3 cellular contexts compared by ENCODE assay signal in genomic region chr20:63465380-63466249, GRCh38.
TF ChIP-seq lines count a peak whose summit lies in the region.

No MANE protein-coding gene starts in this region.

TF ChIP-seq in HepG2, 621 proteins besides CTCF, POLR2A, EP300 and RAD21 (continues in another document):
- no peak for TF ChIP-seq ZBTB42 (CRISPR knock-in tag; IDR thresholded peaks at IDR 0.05)
- TF ChIP-seq YY1 (IDR thresholded peaks at IDR 0.05; ENCODE audit: insufficient read depth, insufficient replicate concordance, low read depth, low read length) = no peak
- TF ChIP-seq TEAD2 (CRISPR knock-in tag; IDR thresholded peaks at IDR 0.05) = no peak
- TF ChIP-seq EZH2 (conservative IDR thresholded peaks at IDR 0.05; ENCODE audit: low read depth, low read length) = 0 out of 2 replicates have a peak, but pooled peaks have one; percentile 15
- TF ChIP-seq, protein P1, sequence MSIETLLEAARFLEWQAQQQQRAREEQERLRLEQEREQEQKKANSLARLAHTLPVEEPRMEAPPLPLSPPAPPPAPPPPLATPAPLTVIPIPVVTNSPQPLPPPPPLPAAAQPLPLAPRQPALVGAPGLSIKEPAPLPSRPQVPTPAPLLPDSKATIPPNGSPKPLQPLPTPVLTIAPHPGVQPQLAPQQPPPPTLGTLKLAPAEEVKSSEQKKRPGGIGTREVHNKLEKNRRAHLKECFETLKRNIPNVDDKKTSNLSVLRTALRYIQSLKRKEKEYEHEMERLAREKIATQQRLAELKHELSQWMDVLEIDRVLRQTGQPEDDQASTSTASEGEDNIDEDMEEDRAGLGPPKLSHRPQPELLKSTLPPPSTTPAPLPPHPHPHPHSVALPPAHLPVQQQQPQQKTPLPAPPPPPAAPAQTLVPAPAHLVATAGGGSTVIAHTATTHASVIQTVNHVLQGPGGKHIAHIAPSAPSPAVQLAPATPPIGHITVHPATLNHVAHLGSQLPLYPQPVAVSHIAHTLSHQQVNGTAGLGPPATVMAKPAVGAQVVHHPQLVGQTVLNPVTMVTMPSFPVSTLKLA (IDR thresholded peaks at IDR 0.05) = no peak
- TF ChIP-seq CHD4 (IDR thresholded peaks at IDR 0.05; ENCODE audit: borderline replicate concordance, low read length) = no peak
- TF ChIP-seq, protein P2, sequence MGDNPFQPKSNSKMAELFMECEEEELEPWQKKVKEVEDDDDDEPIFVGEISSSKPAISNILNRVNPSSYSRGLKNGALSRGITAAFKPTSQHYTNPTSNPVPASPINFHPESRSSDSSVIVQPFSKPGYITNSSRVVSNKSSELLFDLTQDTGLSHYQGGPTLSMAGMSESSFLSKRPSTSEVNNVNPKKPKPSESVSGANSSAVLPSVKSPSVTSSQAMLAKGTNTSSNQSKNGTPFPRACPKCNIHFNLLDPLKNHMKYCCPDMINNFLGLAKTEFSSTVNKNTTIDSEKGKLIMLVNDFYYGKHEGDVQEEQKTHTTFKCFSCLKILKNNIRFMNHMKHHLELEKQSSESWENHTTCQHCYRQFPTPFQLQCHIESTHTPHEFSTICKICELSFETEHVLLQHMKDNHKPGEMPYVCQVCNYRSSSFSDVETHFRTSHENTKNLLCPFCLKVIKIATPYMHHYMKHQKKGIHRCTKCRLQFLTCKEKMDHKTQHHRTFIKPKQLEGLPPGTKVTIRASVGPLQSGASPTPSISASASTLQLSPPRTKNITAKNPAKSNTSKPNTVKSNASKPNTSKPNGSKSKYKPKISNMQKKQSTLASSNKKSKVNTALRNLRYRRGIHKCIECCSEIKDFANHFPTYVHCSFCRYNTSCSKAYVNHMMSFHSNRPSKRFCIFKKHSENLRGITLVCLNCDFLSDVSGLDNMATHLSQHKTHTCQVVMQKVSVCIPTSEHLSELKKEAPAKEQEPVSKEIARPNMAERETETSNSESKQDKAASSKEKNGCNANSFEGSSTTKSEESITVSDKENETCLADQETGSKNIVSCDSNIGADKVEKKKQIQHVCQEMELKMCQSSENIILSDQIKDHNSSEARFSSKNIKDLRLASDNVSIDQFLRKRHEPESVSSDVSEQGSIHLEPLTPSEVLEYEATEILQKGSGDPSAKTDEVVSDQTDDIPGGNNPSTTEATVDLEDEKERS (CRISPR knock-in tag; IDR thresholded peaks at IDR 0.05) = no peak
- TF ChIP-seq PHF8 (CRISPR knock-in tag; IDR thresholded peaks at IDR 0.05) = no peak
- no peak for TF ChIP-seq NCOA2 (CRISPR knock-in tag; IDR thresholded peaks at IDR 0.05)
- no peak for TF ChIP-seq STAG1 (CRISPR knock-in tag; IDR thresholded peaks at IDR 0.05)
- no peak for TF ChIP-seq CBFB (CRISPR knock-in tag; IDR thresholded peaks at IDR 0.05)
- no peak for TF ChIP-seq KDM4B (CRISPR knock-in tag; IDR thresholded peaks at IDR 0.05)
- TF ChIP-seq KLF16 (CRISPR knock-in tag; IDR thresholded peaks at IDR 0.05) = no peak
- TF ChIP-seq GABPA (IDR thresholded peaks at IDR 0.05; ENCODE audit: low read depth, low read length) = 0 out of 2 replicates have a peak, but pooled peaks have one; percentile 9
- TF ChIP-seq GABPA (CRISPR knock-in tag; IDR thresholded peaks at IDR 0.05; ENCODE audit: low read depth) = no peak
- no peak for TF ChIP-seq ZNF224 (CRISPR knock-in tag; IDR thresholded peaks at IDR 0.05)
- TF ChIP-seq CREB1 (IDR thresholded peaks at IDR 0.05) = no peak
- TF ChIP-seq CREB1 (CRISPR knock-in tag; IDR thresholded peaks at IDR 0.05) = no peak
- TF ChIP-seq DNMT1 (CRISPR knock-in tag; IDR thresholded peaks at IDR 0.05) = peak; percentile 24; the same call in 1 of the 2 replicates
- TF ChIP-seq ZNF879 (CRISPR knock-in tag; IDR thresholded peaks at IDR 0.05) = no peak
- TF ChIP-seq ZNF326 (CRISPR knock-in tag; IDR thresholded peaks at IDR 0.05; ENCODE audit: borderline replicate concordance) = no peak
- no peak for TF ChIP-seq JUNB (CRISPR knock-in tag; IDR thresholded peaks at IDR 0.05; ENCODE audit: borderline replicate concordance)
- TF ChIP-seq MEIS2 (CRISPR knock-in tag; IDR thresholded peaks at IDR 0.05) = no peak
- no peak for TF ChIP-seq ZMAT3 (CRISPR knock-in tag; conservative IDR thresholded peaks at IDR 0.05)
- TF ChIP-seq ARID2 (CRISPR knock-in tag; IDR thresholded peaks at IDR 0.05; ENCODE audit: borderline replicate concordance) = no peak

TF ChIP-seq in WTC11, 78 proteins besides CTCF, POLR2A, EP300 and RAD21 (continues in another document):
- TF ChIP-seq, protein P3, sequence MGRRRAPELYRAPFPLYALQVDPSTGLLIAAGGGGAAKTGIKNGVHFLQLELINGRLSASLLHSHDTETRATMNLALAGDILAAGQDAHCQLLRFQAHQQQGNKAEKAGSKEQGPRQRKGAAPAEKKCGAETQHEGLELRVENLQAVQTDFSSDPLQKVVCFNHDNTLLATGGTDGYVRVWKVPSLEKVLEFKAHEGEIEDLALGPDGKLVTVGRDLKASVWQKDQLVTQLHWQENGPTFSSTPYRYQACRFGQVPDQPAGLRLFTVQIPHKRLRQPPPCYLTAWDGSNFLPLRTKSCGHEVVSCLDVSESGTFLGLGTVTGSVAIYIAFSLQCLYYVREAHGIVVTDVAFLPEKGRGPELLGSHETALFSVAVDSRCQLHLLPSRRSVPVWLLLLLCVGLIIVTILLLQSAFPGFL (CRISPR knock-in tag; IDR thresholded peaks at IDR 0.05; ENCODE audit: borderline replicate concordance) = no peak
- TF ChIP-seq CDX4 (CRISPR knock-in tag; IDR thresholded peaks at IDR 0.05; ENCODE audit: borderline replicate concordance) = no peak
- TF ChIP-seq CREM (CRISPR knock-in tag; IDR thresholded peaks at IDR 0.05) = no peak
- no peak for TF ChIP-seq JUN (CRISPR knock-in tag; IDR thresholded peaks at IDR 0.05)
- TF ChIP-seq MYBL2 (CRISPR knock-in tag; IDR thresholded peaks at IDR 0.05) = no peak
- TF ChIP-seq, protein P4, sequence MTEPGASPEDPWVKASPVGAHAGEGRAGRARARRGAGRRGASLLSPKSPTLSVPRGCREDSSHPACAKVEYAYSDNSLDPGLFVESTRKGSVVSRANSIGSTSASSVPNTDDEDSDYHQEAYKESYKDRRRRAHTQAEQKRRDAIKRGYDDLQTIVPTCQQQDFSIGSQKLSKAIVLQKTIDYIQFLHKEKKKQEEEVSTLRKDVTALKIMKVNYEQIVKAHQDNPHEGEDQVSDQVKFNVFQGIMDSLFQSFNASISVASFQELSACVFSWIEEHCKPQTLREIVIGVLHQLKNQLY (CRISPR knock-in tag; IDR thresholded peaks at IDR 0.05) = no peak
- no peak for TF ChIP-seq FOXK1 (CRISPR knock-in tag; IDR thresholded peaks at IDR 0.05)
- TF ChIP-seq, protein P5, sequence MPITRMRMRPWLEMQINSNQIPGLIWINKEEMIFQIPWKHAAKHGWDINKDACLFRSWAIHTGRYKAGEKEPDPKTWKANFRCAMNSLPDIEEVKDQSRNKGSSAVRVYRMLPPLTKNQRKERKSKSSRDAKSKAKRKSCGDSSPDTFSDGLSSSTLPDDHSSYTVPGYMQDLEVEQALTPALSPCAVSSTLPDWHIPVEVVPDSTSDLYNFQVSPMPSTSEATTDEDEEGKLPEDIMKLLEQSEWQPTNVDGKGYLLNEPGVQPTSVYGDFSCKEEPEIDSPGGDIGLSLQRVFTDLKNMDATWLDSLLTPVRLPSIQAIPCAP (CRISPR knock-in tag; IDR thresholded peaks at IDR 0.05) = no peak
- TF ChIP-seq FOXP1 (CRISPR knock-in tag; IDR thresholded peaks at IDR 0.05; ENCODE audit: borderline replicate concordance) = no peak
- no peak for TF ChIP-seq JAZF1 (CRISPR knock-in tag; IDR thresholded peaks at IDR 0.05)
- TF ChIP-seq NR1H2 (CRISPR knock-in tag; IDR thresholded peaks at IDR 0.05) = no peak
- TF ChIP-seq KAT7 (CRISPR knock-in tag; IDR thresholded peaks at IDR 0.05; ENCODE audit: borderline replicate concordance) = no peak
- TF ChIP-seq SP1 (CRISPR knock-in tag; conservative IDR thresholded peaks at IDR 0.05) = no peak
- no peak for TF ChIP-seq GRHL2 (CRISPR knock-in tag; IDR thresholded peaks at IDR 0.05; ENCODE audit: insufficient replicate concordance, severe bottlenecking)
- TF ChIP-seq GABPB1 (CRISPR knock-in tag; IDR thresholded peaks at IDR 0.05) = no peak
- TF ChIP-seq, protein P6, sequence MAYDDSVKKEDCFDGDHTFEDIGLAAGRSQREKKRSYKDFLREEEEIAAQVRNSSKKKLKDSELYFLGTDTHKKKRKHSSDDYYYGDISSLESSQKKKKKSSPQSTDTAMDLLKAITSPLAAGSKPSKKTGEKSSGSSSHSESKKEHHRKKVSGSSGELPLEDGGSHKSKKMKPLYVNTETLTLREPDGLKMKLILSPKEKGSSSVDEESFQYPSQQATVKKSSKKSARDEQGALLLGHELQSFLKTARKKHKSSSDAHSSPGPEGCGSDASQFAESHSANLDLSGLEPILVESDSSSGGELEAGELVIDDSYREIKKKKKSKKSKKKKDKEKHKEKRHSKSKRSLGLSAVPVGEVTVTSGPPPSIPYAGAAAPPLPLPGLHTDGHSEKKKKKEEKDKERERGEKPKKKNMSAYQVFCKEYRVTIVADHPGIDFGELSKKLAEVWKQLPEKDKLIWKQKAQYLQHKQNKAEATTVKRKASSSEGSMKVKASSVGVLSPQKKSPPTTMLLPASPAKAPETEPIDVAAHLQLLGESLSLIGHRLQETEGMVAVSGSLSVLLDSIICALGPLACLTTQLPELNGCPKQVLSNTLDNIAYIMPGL (CRISPR knock-in tag; IDR thresholded peaks at IDR 0.05) = no peak

TF ChIP-seq in H1, 55 proteins besides CTCF, POLR2A, EP300 and RAD21:
- TF ChIP-seq EGR1 (IDR thresholded peaks at IDR 0.05; ENCODE audit: borderline replicate concordance, low read depth, low read length) = no peak
